ENCODE assay signal across 8 cellular contexts in the genomic region with DNA sequence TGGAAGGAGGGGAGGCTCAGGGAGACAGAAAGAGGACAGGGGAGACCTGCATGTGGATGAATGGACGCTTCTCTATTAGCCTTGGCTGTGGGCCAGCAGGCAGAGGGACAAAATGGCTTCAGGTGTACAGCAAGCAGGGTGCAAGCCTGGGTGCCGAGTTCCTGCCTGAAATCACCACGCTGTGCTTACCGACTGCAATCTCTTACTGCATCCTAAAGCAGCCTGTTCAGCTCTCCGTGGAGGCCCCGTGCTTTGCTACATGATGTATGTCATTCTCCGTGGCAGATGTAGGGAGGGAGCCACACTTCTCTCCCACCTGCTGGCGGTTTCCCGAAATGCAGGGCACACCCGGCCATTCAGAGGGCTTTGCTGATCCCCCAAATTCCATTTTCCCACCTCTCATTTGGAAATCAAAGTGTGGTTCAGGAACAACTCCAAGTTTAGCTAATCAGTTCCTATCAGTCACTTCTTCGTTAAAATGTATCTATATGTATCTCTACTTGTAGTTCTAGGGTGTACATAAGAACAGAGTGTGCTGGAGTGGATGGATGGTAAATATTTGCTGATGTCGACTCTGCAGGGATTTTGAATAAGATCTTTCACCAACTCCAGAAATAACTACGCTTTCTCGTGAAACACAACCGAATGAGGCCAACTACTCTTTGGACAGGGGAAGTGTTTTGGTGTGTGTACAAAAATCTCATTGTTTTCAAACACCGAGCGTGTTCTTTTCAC.
DNase-seq lines count a peak whose midpoint lies in the region; TF ChIP-seq lines count a peak whose summit lies in the region.
"Had no signal": no experiment of that assay in that cellular context is flagged by ENCODE, and none has a peak within 500 bp of the region (broad histone marks: within the 10 kb centered on the region; RNA-seq: fewer than 3 reads in every experiment).

No MANE protein-coding gene starts in this region.

- TF ChIP-seq CTCF in brain (conservative IDR thresholded peaks at IDR 0.05) (peak; percentile 25 to 62), progenitor cell of endocrine pancreas (IDR thresholded peaks at IDR 0.05; ENCODE audit: unreplicated experiment) (peak; percentile 69)

- H3K36me3 Mint-ChIP-seq in brain = no peaks in the 10 kb centered on the region
- H3K36me3 Mint-ChIP-seq in progenitor cell of endocrine pancreas (ENCODE audit: insufficient read depth) = peaks cover 2% of the 10 kb centered on the region
- H3K36me3 Mint-ChIP-seq: activated naive CD8-positive, alpha-beta T cell treated with anti-CD3 and anti-CD28 coated beads, Interleukin-2, amount 10 ng/mL, durations not matched to agents 7 days and 5 days had no signal

- H3K27me3 Mint-ChIP-seq in brain (peaks cover 7% of the 10 kb centered on the region), progenitor cell of endocrine pancreas (no peaks in the 10 kb centered on the region)

- H3K4me1 Mint-ChIP-seq in brain (peaks cover 32% of the 10 kb centered on the region), progenitor cell of endocrine pancreas (ENCODE audit: low read depth) (peaks cover 18% of the 10 kb centered on the region)
- H3K4me1 Mint-ChIP-seq: activated naive CD8-positive, alpha-beta T cell treated with anti-CD3 and anti-CD28 coated beads, Interleukin-2, amount 10 ng/mL, durations not matched to agents 7 days and 5 days had no signal

- H3K9me3 Mint-ChIP-seq in brain (peaks cover 0 to 40% (median 7%) of the 10 kb centered on the region in 5 experiments), progenitor cell of endocrine pancreas (ENCODE audit: low read depth) (peaks cover 6% of the 10 kb centered on the region)
- H3K9me3 Mint-ChIP-seq: activated naive CD8-positive, alpha-beta T cell treated with anti-CD3 and anti-CD28 coated beads, Interleukin-2, amount 10 ng/mL, durations not matched to agents 7 days and 5 days had no signal

- DNase-seq in HT-29 (ENCODE audit: low spot score) (peak; percentile 32), NCI-H2107 treated with DMSO at 0.1 percent for 48 hours (lab: John Stamatoyannopoulos, UW; ENCODE audit: unreplicated experiment) (peak; percentile 85), progenitor cell of endocrine pancreas (ENCODE audit: low spot score, unreplicated experiment) (peak; percentile 45), T-helper 1 cell (no peak)
- no peak for DNase-seq in activated naive CD4-positive, alpha-beta T cell treated with Interleukin-2 at 50 U/mL for 16 hours
- no peak for DNase-seq in activated effector memory CD4-positive, alpha-beta T cell treated with Interleukin-2 at 50 U/mL for 16 hours
- DNase-seq: activated naive CD8-positive, alpha-beta T cell treated with anti-CD3 and anti-CD28 coated beads, Interleukin-2, amount 10 ng/mL, durations not matched to agents 7 days and 5 days had no signal

- H3K27ac Mint-ChIP-seq in brain (peak overlapping the region in 2 of 5 experiments; percentile 13 to 24), progenitor cell of endocrine pancreas (peak overlapping the region; percentile 42)
- H3K27ac Mint-ChIP-seq: activated naive CD8-positive, alpha-beta T cell treated with anti-CD3 and anti-CD28 coated beads, Interleukin-2, amount 10 ng/mL, durations not matched to agents 7 days and 5 days had no signal

- H3K4me3 Mint-ChIP-seq in brain = no peak overlapping the region
- no peak overlapping the region for H3K4me3 Mint-ChIP-seq in progenitor cell of endocrine pancreas (ENCODE audit: low read depth)
- H3K4me3 Mint-ChIP-seq: activated naive CD8-positive, alpha-beta T cell treated with anti-CD3 and anti-CD28 coated beads, Interleukin-2, amount 10 ng/mL, durations not matched to agents 7 days and 5 days had no signal

Comparison
In these comparisons a context has a peak if more than half of its experiments do, and no peak if none do; other contexts are left out.
1. DNase-seq: peak in HT-29 (single experiment), NCI-H2107 treated with DMSO at 0.1 percent for 48 hours (single experiment) and progenitor cell of endocrine pancreas (single experiment); none in activated naive CD4-positive, alpha-beta T cell treated with Interleukin-2 at 50 U/mL for 16 hours (single experiment), T-helper 1 cell (0 of 5) and activated effector memory CD4-positive, alpha-beta T cell treated with Interleukin-2 at 50 U/mL for 16 hours (single experiment).